Comparison of ENCODE assay signal across 20 cellular contexts in genomic region chr11:33751878-33752277, GRCh38. TPM values are rescaled to one million over a fixed set of nuclear protein-coding genes. Genes with fewer than 3 reads are reported as not detected.
DNase-seq lines count a peak whose midpoint lies in the region; ATAC-seq and TF ChIP-seq lines count a peak whose summit lies in the region.
"Had no signal": no experiment of that assay in that cellular context is flagged by ENCODE, and none has a peak within 500 bp of the region (broad histone marks: within the 10 kb centered on the region; RNA-seq: fewer than 3 reads in every experiment).

No MANE protein-coding gene starts in this region.

- intact Hi-C loops in heart right ventricle (cut with DNase I) (no loop called here), left cardiac atrium (cut with DNase I) (no loop called here), left ventricle myocardium inferior (cut with micrococcal nuclease) (no loop called here)

- H3K79me2 ChIP-seq in KMS-11 (ENCODE audit: insufficient read depth, low read depth), result no peaks in the 10 kb centered on the region

- no peak overlapping the region for H3K9ac ChIP-seq in KMS-11
- peak overlapping the region; percentile 24 to 75 (median 71) for H3K9ac ChIP-seq in skeletal muscle tissue (ENCODE audit: low read depth in 1 of 3, low read length in 3 of 3)

- H3K36me3 ChIP-seq in heart right ventricle (peaks cover 0 to 100% (median 36%) of the 10 kb centered on the region in 9 donors), KMS-11 (ENCODE audit: insufficient read depth) (no peaks in the 10 kb centered on the region; the same call in none of the 2 replicates), left ventricle myocardium inferior (peaks cover 78% of the 10 kb centered on the region), skeletal muscle tissue (ENCODE audit: control insufficient read depth in 3 of 3, insufficient read depth in 3 of 3, low read length in 3 of 3) (peaks cover 3 to 44% (median 19%) of the 10 kb centered on the region in 3 donors)
- H3K36me3 ChIP-seq: BE2C had no signal

- H3K27me3 ChIP-seq in heart right ventricle, result no peaks in the 10 kb centered on the region
- no peaks in the 10 kb centered on the region for H3K27me3 ChIP-seq in KMS-11 (ENCODE audit: insufficient read depth, low read depth)
- no peaks in the 10 kb centered on the region for H3K27me3 ChIP-seq in left ventricle myocardium inferior (ENCODE audit: low read depth)
- no peaks in the 10 kb centered on the region for H3K27me3 ChIP-seq in skeletal muscle tissue (ENCODE audit: control insufficient read depth in 3 of 3, insufficient read depth in 3 of 3, low read length in 3 of 3)
- H3K27me3 ChIP-seq: BE2C had no signal

- TF ChIP-seq CTCF in heart right ventricle (IDR thresholded peaks at IDR 0.05), result no peak
- TF ChIP-seq CTCF in KMS-11 (conservative IDR thresholded peaks at IDR 0.05; ENCODE audit: low read depth, low read length), result no peak
- TF ChIP-seq CTCF in left ventricle myocardium inferior (IDR thresholded peaks at IDR 0.05; ENCODE audit: borderline replicate concordance), result no peak

- ATAC-seq in heart right ventricle (peak in 6 of 8 donors; percentile 27 to 74 (median 36)), left cardiac atrium (no peak)
- ATAC-seq: HCT116, HepG2 had no signal

- peaks cover 0 to 42% (median 8%) of the 10 kb centered on the region in 9 donors for H3K4me1 ChIP-seq in heart right ventricle
- H3K4me1 ChIP-seq in KMS-11 (ENCODE audit: low read depth, poor library complexity, severe bottlenecking), result peaks cover 55% of the 10 kb centered on the region
- peaks cover 30% of the 10 kb centered on the region for H3K4me1 ChIP-seq in left ventricle myocardium inferior
- peaks cover 3 to 5% (median 4%) of the 10 kb centered on the region in 3 donors for H3K4me1 ChIP-seq in skeletal muscle tissue (ENCODE audit: control insufficient read depth in 3 of 3, insufficient read depth in 3 of 3, low read length in 3 of 3)
- H3K4me1 ChIP-seq: BE2C had no signal

- WGBS in heart right ventricle, 2 donors, result 61 to 74% methylated on average over 3 of the region's 3 CpGs

- peak overlapping the region; percentile 79; the same call in 1 of the 2 replicates for H3K4me2 ChIP-seq in KMS-11

- H3K9me3 ChIP-seq in heart right ventricle (no peaks in the 10 kb centered on the region), left ventricle myocardium inferior (replicated peaks) (no peaks in the 10 kb centered on the region), skeletal muscle tissue (ENCODE audit: control insufficient read depth in 3 of 3, low read length in 3 of 3) (no peaks in the 10 kb centered on the region)
- H3K9me3 ChIP-seq: BE2C had no signal

- no peak overlapping the region for H3K4me3 ChIP-seq in heart right ventricle
- H3K4me3 ChIP-seq in KMS-11 (IDR thresholded peaks at IDR 0.05; ENCODE audit: insufficient read depth, low read depth, low read length), result no peak overlapping the region
- H3K4me3 ChIP-seq in left ventricle myocardium inferior, result no peak overlapping the region
- peak overlapping the region; percentile 4 to 55 (median 39) for H3K4me3 ChIP-seq in skeletal muscle tissue (ENCODE audit: low read length in 3 of 3)

- H3K27ac ChIP-seq in heart right ventricle (peak overlapping the region in 3 of 10 donors; percentile 67 to 80 (median 77)), KMS-11 (peak overlapping the region; percentile 80; the same call in 1 of the 2 replicates), left ventricle myocardium inferior (replicated peaks) (peak overlapping the region; percentile 73), skeletal muscle tissue (ENCODE audit: low read depth, low read length) (peak overlapping the region; percentile 90)

- H4K20me1 ChIP-seq in KMS-11 (ENCODE audit: insufficient read depth), result no peaks in the 10 kb centered on the region

- H2AFZ ChIP-seq in KMS-11 (ENCODE audit: low read depth), result no peak overlapping the region

- DNase-seq in heart right ventricle (no peak), left cardiac atrium (no peak), left ventricle myocardium inferior (no peak), NCI-H524 (lab: John Stamatoyannopoulos, UW) (no peak), NCI-H1092 (lab: John Stamatoyannopoulos, UW) (no peak), NCI-H82 treated with DMSO at 0.1 percent for 48 hours (lab: John Stamatoyannopoulos, UW; ENCODE audit: unreplicated experiment) (no peak)
- DNase-seq: ACHN; BE2C; CD4-positive, CD25-positive, alpha-beta regulatory T cell; CD8-positive, alpha-beta memory T cell; COR-L47; GDM1; GOT3; H7; HFFc6 had no signal

RNA-seq across cellular contexts. Expression of gene CD59, which starts 15.7 kb away (rescaled TPM):
- total RNA-seq in heart right ventricle (1,000 to 10,000 TPM in 3 of 10 donors, 100 to 1,000 TPM in 7; 676 to 1,261 (median 764) TPM), left cardiac atrium (100 to 1,000 TPM; 633 to 874 TPM), left ventricle myocardium inferior (789 TPM), skeletal muscle tissue (64.7 TPM)
- polyA plus RNA-seq in heart right ventricle, result 100 to 1,000 TPM; 120 to 758 TPM

RNA-seq across cellular contexts. Expression of gene FBXO3, which starts 22.4 kb away (rescaled TPM):
- 10 to 100 TPM; 43.4 to 72.5 (median 59.5) TPM for total RNA-seq in heart right ventricle
- 10 to 100 TPM; 21.9 to 31.2 TPM for polyA plus RNA-seq in heart right ventricle
- 10 to 100 TPM; 30.5 to 31.8 TPM for total RNA-seq in left cardiac atrium
- 49.8 TPM for total RNA-seq in left ventricle myocardium inferior
- total RNA-seq in skeletal muscle tissue, result 39.1 TPM

RNA-seq across cellular contexts. Expression of gene C11orf91, which starts 51.3 kb away (rescaled TPM):
- 1 to 10 TPM in 1 of 10 donors, not detected in 9; 3.0 TPM for total RNA-seq in heart right ventricle
- polyA plus RNA-seq in heart right ventricle, result under 1 TPM in 1 of 2 donors, not detected in 1; 0.17 TPM
- total RNA-seq in left cardiac atrium, result 1 to 10 TPM in 1 of 2 donors, under 1 TPM in 1; 0.29 to 1.7 TPM
- total RNA-seq in left ventricle myocardium inferior, result not detected
- total RNA-seq in skeletal muscle tissue, result not detected
- total RNA-seq: CD4-positive, CD25-positive, alpha-beta regulatory T cell; CD8-positive, alpha-beta memory T cell; H7 had no signal
- polyA plus RNA-seq: CD4-positive, CD25-positive, alpha-beta regulatory T cell; CD8-positive, alpha-beta memory T cell; HepG2; IgD-negative memory B cell had no signal

Comparison
In these comparisons a context has a peak if more than half of its experiments do, and no peak if none do; other contexts are left out.
1. ATAC-seq: peak in heart right ventricle (6 of 8); none in left cardiac atrium (0 of 2).
2. H3K4me3 ChIP-seq: peak in skeletal muscle tissue (3 of 3); none in heart right ventricle (0 of 10), KMS-11 (single experiment) and left ventricle myocardium inferior (single experiment).